Comparison of ENCODE assay signal across 1 cellular context in the genomic region with DNA sequence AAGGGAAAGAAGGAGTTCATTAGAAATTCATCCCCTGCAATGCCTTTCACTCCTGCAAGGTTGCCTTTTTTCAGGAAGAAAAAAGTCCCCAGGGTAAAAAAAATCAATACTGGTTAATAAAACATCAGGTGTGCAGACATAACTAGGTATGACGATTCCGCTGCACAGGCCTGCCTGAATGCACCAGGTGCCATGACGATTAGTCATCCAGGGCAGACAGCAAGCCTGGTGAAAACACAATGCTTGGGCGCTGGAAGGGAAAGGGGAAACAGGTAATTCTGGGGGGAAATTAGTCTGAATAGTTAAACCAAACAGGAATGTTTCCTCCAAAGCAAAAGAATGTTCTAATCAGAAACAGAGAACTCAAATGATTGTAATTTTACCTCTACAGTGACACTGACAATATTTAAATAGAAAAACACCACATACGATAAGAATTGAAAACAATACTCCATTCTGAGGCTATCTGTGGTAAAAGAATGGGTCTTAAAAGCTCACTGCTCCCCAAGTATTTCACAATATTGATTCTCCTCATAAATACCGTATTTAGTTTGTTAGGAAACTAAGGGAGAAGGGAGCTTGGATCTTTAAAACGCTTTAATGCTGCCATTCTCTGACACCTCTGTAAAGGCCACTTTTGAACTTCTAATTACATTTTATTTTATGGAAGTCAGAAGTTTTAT.
TF ChIP-seq lines count a peak whose summit lies in the region.

No MANE protein-coding gene starts in this region.

TF ChIP-seq in GM23338, 12 proteins besides CTCF, POLR2A, EP300 and RAD21 (continued from another document):
- TF ChIP-seq, protein P1, sequence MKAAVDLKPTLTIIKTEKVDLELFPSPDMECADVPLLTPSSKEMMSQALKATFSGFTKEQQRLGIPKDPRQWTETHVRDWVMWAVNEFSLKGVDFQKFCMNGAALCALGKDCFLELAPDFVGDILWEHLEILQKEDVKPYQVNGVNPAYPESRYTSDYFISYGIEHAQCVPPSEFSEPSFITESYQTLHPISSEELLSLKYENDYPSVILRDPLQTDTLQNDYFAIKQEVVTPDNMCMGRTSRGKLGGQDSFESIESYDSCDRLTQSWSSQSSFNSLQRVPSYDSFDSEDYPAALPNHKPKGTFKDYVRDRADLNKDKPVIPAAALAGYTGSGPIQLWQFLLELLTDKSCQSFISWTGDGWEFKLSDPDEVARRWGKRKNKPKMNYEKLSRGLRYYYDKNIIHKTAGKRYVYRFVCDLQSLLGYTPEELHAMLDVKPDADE (IDR thresholded peaks at IDR 0.05) = no peak
- TF ChIP-seq STAT1 (IDR thresholded peaks at IDR 0.05; ENCODE audit: unreplicated experiment) (no peak), REST (IDR thresholded peaks at IDR 0.05; ENCODE audit: unreplicated experiment) (no peak), ZNF331 (CRISPR knock-in tag; IDR thresholded peaks at IDR 0.05; ENCODE audit: low read depth) (no peak), ZNF462 (CRISPR knock-in tag; IDR thresholded peaks at IDR 0.05) (no peak), NANOG (IDR thresholded peaks at IDR 0.05; ENCODE audit: borderline replicate concordance) (no peak), ZNF114 (CRISPR knock-in tag; IDR thresholded peaks at IDR 0.05) (no peak), CREB1 (CRISPR knock-in tag; IDR thresholded peaks at IDR 0.05; ENCODE audit: low read depth) (no peak)
TF ChIP-seq in GM23338: peak in this region for 0.
